In genomic region chr12:14257734-14258467, GRCh38 we compare ENCODE assay signal across 1 cellular context.
TF ChIP-seq lines count a peak whose summit lies in the region.

No MANE protein-coding gene starts in this region.

TF ChIP-seq in HepG2, 621 proteins besides CTCF, POLR2A, EP300 and RAD21 (continued from another document and continues in another):
- TF ChIP-seq PATZ1 (CRISPR knock-in tag; IDR thresholded peaks at IDR 0.05) = peak; percentile 41; the same call in 1 of the 2 replicates
- no peak for TF ChIP-seq PHB2 (IDR thresholded peaks at IDR 0.05; ENCODE audit: partially characterized antibody)
- TF ChIP-seq ZNF572 (CRISPR knock-in tag; IDR thresholded peaks at IDR 0.05) = peak; percentile 31; the same call in 1 of the 2 replicates
- 0 out of 2 replicates have a peak, but pooled peaks have one; percentile 43 for TF ChIP-seq SSRP1 (CRISPR knock-in tag; IDR thresholded peaks at IDR 0.05)
- no peak for TF ChIP-seq TCF7L2 (IDR thresholded peaks at IDR 0.05; ENCODE audit: low read depth, low read length)
- TF ChIP-seq SIX1 (CRISPR knock-in tag; IDR thresholded peaks at IDR 0.05; ENCODE audit: borderline replicate concordance) = peak; percentile 96
- peak; percentile 15; the same call in 1 of the 2 replicates for TF ChIP-seq ZBTB33 (CRISPR knock-in tag; IDR thresholded peaks at IDR 0.05)
- no peak; the same call in 1 of the 2 replicates for TF ChIP-seq ZNF772 (CRISPR knock-in tag; IDR thresholded peaks at IDR 0.05)
- 0 out of 2 replicates have a peak, but pooled peaks have one; percentile 60 for TF ChIP-seq HDAC1 (CRISPR knock-in tag; IDR thresholded peaks at IDR 0.05)
- peak; percentile 72 for TF ChIP-seq NCOA2 (CRISPR knock-in tag; IDR thresholded peaks at IDR 0.05)
- no peak for TF ChIP-seq MTF1 (CRISPR knock-in tag; IDR thresholded peaks at IDR 0.05)
- TF ChIP-seq PREB (CRISPR knock-in tag; IDR thresholded peaks at IDR 0.05) = no peak
- peak; percentile 62; the same call in 1 of the 2 replicates for TF ChIP-seq TFAP4 (IDR thresholded peaks at IDR 0.05; ENCODE audit: borderline replicate concordance, low read depth)
- no peak for TF ChIP-seq ZNF296 (CRISPR knock-in tag; conservative IDR thresholded peaks at IDR 0.05)
- peak; percentile 65; the same call in 1 of the 2 replicates for TF ChIP-seq KDM2A (CRISPR knock-in tag; IDR thresholded peaks at IDR 0.05; ENCODE audit: borderline replicate concordance, low read depth)
- no peak for TF ChIP-seq TCF12 (IDR thresholded peaks at IDR 0.05)
- TF ChIP-seq TCF12 (CRISPR knock-in tag; IDR thresholded peaks at IDR 0.05) = no peak
- TF ChIP-seq MED13 (CRISPR knock-in tag; IDR thresholded peaks at IDR 0.05) = peak; percentile 54; the same call in 1 of the 2 replicates
- TF ChIP-seq ZBTB37 (CRISPR knock-in tag; IDR thresholded peaks at IDR 0.05) = no peak
- no peak for TF ChIP-seq POLR2AphosphoS2 (IDR thresholded peaks at IDR 0.05; ENCODE audit: low read depth, low read length)
- no peak for TF ChIP-seq BHLHE40 (IDR thresholded peaks at IDR 0.05; ENCODE audit: low read length)
- TF ChIP-seq ZNF280D (CRISPR knock-in tag; IDR thresholded peaks at IDR 0.05) = peak; percentile 82; the same call in 1 of the 2 replicates
- 0 out of 2 replicates have a peak, but pooled peaks have one; percentile 19 for TF ChIP-seq KLF12 (CRISPR knock-in tag; IDR thresholded peaks at IDR 0.05; ENCODE audit: borderline replicate concordance)
- TF ChIP-seq ZNF737 (CRISPR knock-in tag; IDR thresholded peaks at IDR 0.05; ENCODE audit: borderline replicate concordance) = no peak
- TF ChIP-seq ZNF629 (CRISPR knock-in tag; conservative IDR thresholded peaks at IDR 0.05) = no peak
- no peak for TF ChIP-seq SP5 (CRISPR knock-in tag; IDR thresholded peaks at IDR 0.05; ENCODE audit: borderline replicate concordance, low read depth)
- TF ChIP-seq ZBTB44 (CRISPR knock-in tag; IDR thresholded peaks at IDR 0.05) = no peak
- peak; percentile 53; the same call in 1 of the 2 replicates for TF ChIP-seq ZSCAN29 (CRISPR knock-in tag; conservative IDR thresholded peaks at IDR 0.05)
- TF ChIP-seq CREB1 (IDR thresholded peaks at IDR 0.05) = 0 out of 2 replicates have a peak, but pooled peaks have one; percentile 29
- TF ChIP-seq CREB1 (CRISPR knock-in tag; IDR thresholded peaks at IDR 0.05) = peak; percentile 49; the same call in 1 of the 2 replicates
- TF ChIP-seq GRHL1 (CRISPR knock-in tag; conservative IDR thresholded peaks at IDR 0.05) = no peak
- TF ChIP-seq ZNF724P (CRISPR knock-in tag; IDR thresholded peaks at IDR 0.05; ENCODE audit: borderline replicate concordance) = no peak
- peak; percentile 18 for TF ChIP-seq CBX1 (IDR thresholded peaks at IDR 0.05; ENCODE audit: low read depth)
- no peak for TF ChIP-seq BATF2 (CRISPR knock-in tag; IDR thresholded peaks at IDR 0.05)
- TF ChIP-seq ETV5 (CRISPR knock-in tag; IDR thresholded peaks at IDR 0.05; ENCODE audit: borderline replicate concordance) = no peak
- TF ChIP-seq IRX3 (CRISPR knock-in tag; IDR thresholded peaks at IDR 0.05; ENCODE audit: borderline replicate concordance, low read depth) = no peak
- peak; percentile 91 for TF ChIP-seq ZGPAT (CRISPR knock-in tag; IDR thresholded peaks at IDR 0.05)
- peak; percentile 95 for TF ChIP-seq ZSCAN20 (CRISPR knock-in tag; IDR thresholded peaks at IDR 0.05; ENCODE audit: borderline replicate concordance)
- TF ChIP-seq DBP (CRISPR knock-in tag; IDR thresholded peaks at IDR 0.05; ENCODE audit: not compliant biosample characterization) = no peak
- TF ChIP-seq ZBTB38 (CRISPR knock-in tag; IDR thresholded peaks at IDR 0.05) = no peak
- TF ChIP-seq NCOA5 (CRISPR knock-in tag; IDR thresholded peaks at IDR 0.05) = no peak
- TF ChIP-seq SOX5 (CRISPR knock-in tag; IDR thresholded peaks at IDR 0.05; ENCODE audit: borderline replicate concordance) = peak; percentile 75
- 0 out of 2 replicates have a peak, but pooled peaks have one; percentile 45 for TF ChIP-seq ZNF615 (CRISPR knock-in tag; IDR thresholded peaks at IDR 0.05; ENCODE audit: borderline replicate concordance)
- peak; percentile 76 for TF ChIP-seq FOXK1 (CRISPR knock-in tag; IDR thresholded peaks at IDR 0.05; ENCODE audit: borderline replicate concordance, low read depth)
- TF ChIP-seq MATR3 (CRISPR knock-in tag; IDR thresholded peaks at IDR 0.05) = no peak
- no peak for TF ChIP-seq FOXA1 (IDR thresholded peaks at IDR 0.05)
- TF ChIP-seq FOXA1 (CRISPR knock-in tag; IDR thresholded peaks at IDR 0.05) = no peak
- TF ChIP-seq ATAD3A (CRISPR knock-in tag; IDR thresholded peaks at IDR 0.05) = no peak
- TF ChIP-seq GATAD1 (CRISPR knock-in tag; IDR thresholded peaks at IDR 0.05) = 0 out of 2 replicates have a peak, but pooled peaks have one; percentile 49
